In the genomic region with DNA sequence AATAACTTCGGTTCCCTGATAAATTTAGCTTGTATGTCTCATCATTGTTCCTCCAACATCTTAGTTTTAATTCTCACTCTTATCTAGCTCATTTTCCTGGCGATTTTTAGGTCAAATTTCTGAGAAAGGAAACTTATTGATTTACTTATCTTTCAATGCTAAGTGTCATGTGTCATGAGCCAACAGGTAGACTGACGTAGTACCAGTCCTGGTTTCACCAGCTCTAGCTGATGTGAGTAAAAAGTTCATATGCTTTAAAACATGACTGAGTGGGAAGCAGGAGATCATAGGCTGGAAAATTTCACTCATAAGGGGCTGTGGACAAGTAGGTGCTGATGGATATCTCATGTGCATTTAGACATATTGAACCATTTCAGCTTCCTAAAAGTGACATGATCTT, we compare ENCODE assay signal across 23 cellular contexts.
A peak's percentile ranks its signal among the peaks of the same experiment; 100 is the strongest.
DNase-seq lines count a peak whose midpoint lies in the region; ATAC-seq, FAIRE-seq and TF ChIP-seq lines count a peak whose summit lies in the region.
"Had no signal": no experiment of that assay in that cellular context is flagged by ENCODE, and none has a peak within 500 bp of the region (broad histone marks: within the 10 kb centered on the region; RNA-seq: fewer than 3 reads in every experiment).

No MANE protein-coding gene starts in this region.

- H3K18ac ChIP-seq in H9 (ENCODE audit: insufficient read length, low read depth, low read length): no peak overlapping the region

- H3K23ac ChIP-seq in H9 (ENCODE audit: insufficient read length, low read depth, low read length): no peak overlapping the region

- no peak for FAIRE-seq in pancreas (lab: Jason Lieb, UNC)
- FAIRE-seq: A204.1, D721Med, G401.6, GM12891, GM19239 had no signal

- TF ChIP-seq POLR2A in body of pancreas (IDR thresholded peaks at IDR 0.05): no peak

- H2AK5ac ChIP-seq in H9 (ENCODE audit: insufficient read length, low read length): no peak overlapping the region

- no peaks in the 10 kb centered on the region for H3K79me2 ChIP-seq in H9 (ENCODE audit: insufficient read depth, low read length)

- H2BK15ac ChIP-seq in H9 (ENCODE audit: low read depth, low read length): no peak overlapping the region

- no peak overlapping the region for H3K56ac ChIP-seq in H9 (ENCODE audit: insufficient read length, low read depth, low read length)

- no peak overlapping the region for H3K9ac ChIP-seq in H9 (ENCODE audit: extremely low read depth, insufficient read length, low read length)
- H3K9ac ChIP-seq: BLaER1 had no signal

- no peak overlapping the region for H3K4ac ChIP-seq in H9 (ENCODE audit: low read depth, low read length)

- peaks cover 0 to 11% (median 4%) of the 10 kb centered on the region in 3 experiments; a peak in 4 of 7 replicates for H3K36me3 Mint-ChIP-seq in H9 (ENCODE audit: insufficient read depth in 1 of 3, low read depth in 3 of 3)
- H3K36me3 Mint-ChIP-seq: CD14-positive monocyte; CD4-positive, alpha-beta memory T cell; CD4-positive, CD25-positive, alpha-beta regulatory T cell; CD8-positive, alpha-beta memory T cell had no signal

- H2BK5ac ChIP-seq in H9 (ENCODE audit: insufficient read length, low read length): no peak overlapping the region

- intact Hi-C loops in body of pancreas (cut with DNase I): no loop called here
- intact Hi-C loops in pancreas (cut with DNase I): no loop called here

- H3K9me3 ChIP-seq in H9 (ENCODE audit: control insufficient read depth, low read depth, low read length) (no peaks in the 10 kb centered on the region), body of pancreas (no peaks in the 10 kb centered on the region), pancreas (no peaks in the 10 kb centered on the region)
- H3K9me3 ChIP-seq: BE2C, BLaER1 had no signal

- no peak overlapping the region for H3T11ph ChIP-seq in H9 (ENCODE audit: low read length)

- H3K4me2 ChIP-seq in H9 (ENCODE audit: insufficient read depth, insufficient read length, low read length): no peak overlapping the region
- H3K4me2 ChIP-seq: BLaER1 had no signal

- H4K8ac ChIP-seq in H9 (replicated peaks; ENCODE audit: insufficient read length, low read depth, low read length): no peak overlapping the region

- H3K36me3 ChIP-seq in body of pancreas (replicated peaks in 1 of 2; ENCODE audit: insufficient read depth in 1 of 2, low read depth in 2 of 2): no peaks in the 10 kb centered on the region
- H3K36me3 ChIP-seq in pancreas: no peaks in the 10 kb centered on the region
- H3K36me3 ChIP-seq: BE2C, BLaER1 had no signal

- peak; percentile 58 for ATAC-seq in body of pancreas
- ATAC-seq in pancreas: peak; percentile 53 to 74 (median 64)
- no peak for ATAC-seq in GM18858 (IDR thresholded peaks at IDR 0.05; ENCODE audit: unreplicated experiment)
- ATAC-seq in GM18519 (IDR thresholded peaks at IDR 0.05; ENCODE audit: low FRiP score, unreplicated experiment): no peak

- whole genome bisulfite sequencing in H9 (ENCODE audit: extremely low coverage, insufficient read length, low lambda C conversion rate): no CpG with 5 or more reads among the region's 3 CpGs
- 18 to 30% methylated on average over 3 of the region's 3 CpGs for WGBS in body of pancreas, 2 donors
- 22 to 23% methylated on average over 3 of the region's 3 CpGs for WGBS in pancreas, 2 donors

- H3K4me3 ChIP-seq in body of pancreas (no peak overlapping the region), pancreas (no peak overlapping the region)
- H3K4me3 ChIP-seq: BLaER1 had no signal

- H3K4me3 Mint-ChIP-seq in H9: no peak overlapping the region
- H3K4me3 Mint-ChIP-seq: CD14-positive monocyte; CD4-positive, alpha-beta memory T cell; CD4-positive, CD25-positive, alpha-beta regulatory T cell; CD8-positive, alpha-beta memory T cell had no signal

- peak overlapping the region in 1 of 3 experiments; percentile 45; a peak in 2 of 7 replicates for H3K27ac Mint-ChIP-seq in H9
- H3K27ac Mint-ChIP-seq: CD14-positive monocyte; CD4-positive, CD25-positive, alpha-beta regulatory T cell; CD8-positive, alpha-beta memory T cell had no signal

- H2BK12ac ChIP-seq in H9 (ENCODE audit: insufficient read length, low read depth, low read length): peak overlapping the region; percentile 50

- peaks cover 47 to 52% of the 10 kb centered on the region in 2 experiments for H3K4me1 Mint-ChIP-seq in H9
- H3K4me1 Mint-ChIP-seq: CD14-positive monocyte; CD4-positive, alpha-beta memory T cell; CD4-positive, CD25-positive, alpha-beta regulatory T cell; CD8-positive, alpha-beta memory T cell had no signal

- H3K27me3 ChIP-seq in H9 (ENCODE audit: insufficient read depth, low read length) (no peaks in the 10 kb centered on the region), body of pancreas (no peaks in the 10 kb centered on the region), pancreas (no peaks in the 10 kb centered on the region)
- H3K27me3 ChIP-seq: BLaER1 had no signal

- H2BK20ac ChIP-seq in H9 (ENCODE audit: low read depth, low read length, poor library complexity, severe bottlenecking): no peak overlapping the region

- no peak overlapping the region for H2AFZ ChIP-seq in H9 (ENCODE audit: low read length)

- no peak overlapping the region for H3K27ac ChIP-seq in H9 (ENCODE audit: insufficient read length, low read depth, low read length)
- H3K27ac ChIP-seq in body of pancreas: no peak overlapping the region
- H3K27ac ChIP-seq in pancreas: no peak overlapping the region
- H3K27ac ChIP-seq: BLaER1 had no signal

- H3K23me2 ChIP-seq in H9 (ENCODE audit: insufficient read length, low read depth, low read length, poor library complexity, severe bottlenecking): no peaks in the 10 kb centered on the region

- H3K14ac ChIP-seq in H9 (ENCODE audit: insufficient read depth, low read length): no peak overlapping the region

- no peak overlapping the region for H4K5ac ChIP-seq in H9 (ENCODE audit: insufficient read length, low read depth, low read length)

- no peak overlapping the region for H2BK120ac ChIP-seq in H9 (ENCODE audit: low read depth, low read length, poor library complexity, severe bottlenecking)

- H3K4me1 ChIP-seq in H9 (ENCODE audit: insufficient read depth, low read length) (peaks cover 4% of the 10 kb centered on the region; the same call in 1 of the 2 replicates), body of pancreas (peaks cover 5% of the 10 kb centered on the region), pancreas (peaks cover 0 to 4% (median 0%) of the 10 kb centered on the region in 3 donors)
- H3K4me1 ChIP-seq: BE2C, BLaER1 had no signal

- peaks cover 38% of the 10 kb centered on the region for H3K27me3 Mint-ChIP-seq in H9 (ENCODE audit: low read depth)
- H3K27me3 Mint-ChIP-seq: CD4-positive, CD25-positive, alpha-beta regulatory T cell; CD8-positive, alpha-beta memory T cell had no signal

- H4K20me1 ChIP-seq in H9 (ENCODE audit: control insufficient read depth, insufficient read depth, insufficient read length): no peaks in the 10 kb centered on the region
- H4K20me1 ChIP-seq: BLaER1 had no signal

- TF ChIP-seq CTCF in H9 (conservative IDR thresholded peaks at IDR 0.05) (no peak), body of pancreas (IDR thresholded peaks at IDR 0.05) (no peak), pancreas (IDR thresholded peaks at IDR 0.05) (no peak)

- H4K91ac ChIP-seq in H9 (ENCODE audit: insufficient read length, low read depth, low read length): no peak overlapping the region

- DNase-seq in H9: no peak
- DNase-seq in body of pancreas: peak in 1 of 4 donors; percentile 8
- peak in 1 of 6 donors; percentile 4 for DNase-seq in pancreas
- DNase-seq in hypothalamus (lab: John Stamatoyannopoulos, UW): no peak
- DNase-seq: 8988T; ACHN; BE2C; C1 segment of cervical spinal cord; CD4-positive, alpha-beta memory T cell; CD4-positive, CD25-positive, alpha-beta regulatory T cell; CD8-positive, alpha-beta memory T cell; COR-L47; DMS79 treated with DMSO at 0.1 percent for 48 hours; GF-D8 had no signal

- no peaks in the 10 kb centered on the region for H3K79me1 ChIP-seq in H9 (ENCODE audit: insufficient read depth, low read depth, low read length, poor library complexity, severe bottlenecking)

- H3K9me3 Mint-ChIP-seq in H9: peaks cover 0 to 3% of the 10 kb centered on the region in 2 experiments; a peak in 3 of 5 replicates

Comparison
In these comparisons a context has a peak if more than half of its experiments do, and no peak if none do; other contexts are left out.
1. ATAC-seq: peak in body of pancreas (single experiment) and pancreas (4 of 4); none in GM18858 (single experiment) and GM18519 (single experiment).